In genomic region chr2:177799531-177799930, GRCh38 we compare ENCODE assay signal across 8 cellular contexts.
A peak's percentile ranks its signal among the peaks of the same experiment; 100 is the strongest.
DNase-seq lines count a peak whose midpoint lies in the region; ATAC-seq and TF ChIP-seq lines count a peak whose summit lies in the region.

No MANE protein-coding gene starts in this region.

- H3K27ac Mint-ChIP-seq in stimulated activated effector memory CD8-positive, alpha-beta T cell treated with anti-CD3 and anti-CD28 coated beads, Interleukin-12 subunit alpha, Interleukin-12 subunit beta, amount 100 ng/mL, for 72 hours = no peak overlapping the region

- DNase-seq in BJ (ENCODE audit: low read depth) = no peak
- DNase-seq in H7 = peak; percentile 28
- peak; percentile 52 for DNase-seq in OCI-M1 (lab: John Stamatoyannopoulos, UW)
- peak; percentile 17 for DNase-seq in fibroblast of the aortic adventitia (ENCODE audit: low read depth)
- DNase-seq in stimulated activated effector memory CD8-positive, alpha-beta T cell treated with anti-CD3 and anti-CD28 coated beads, Interleukin-12 subunit alpha, Interleukin-12 subunit beta, amount 100 ng/mL, for 72 hours (ENCODE audit: low spot score in 2 of 2) = no peak
- DNase-seq in SHP77 treated with DMSO at 0.1 percent for 48 hours (lab: John Stamatoyannopoulos, UW) = no peak
- no peak for DNase-seq in effector CD4-positive, alpha-beta T cell

- TF ChIP-seq CTCF in BJ (IDR thresholded peaks at IDR 0.05; ENCODE audit: insufficient read depth, low read depth, low read length) = peak; percentile 69
- peak; percentile 59 for TF ChIP-seq CTCF in fibroblast of the aortic adventitia (IDR thresholded peaks at IDR 0.05; ENCODE audit: insufficient read depth, low read length)

- H3K4me3 ChIP-seq in BJ (ENCODE audit: low read depth, low read length) (no peak overlapping the region), H7 (ENCODE audit: insufficient read depth, low read depth, low read length) (no peak overlapping the region), fibroblast of the aortic adventitia (ENCODE audit: low read depth, low read length) (no peak overlapping the region)

- no peaks in the 10 kb centered on the region for H3K36me3 Mint-ChIP-seq in stimulated activated effector memory CD8-positive, alpha-beta T cell treated with anti-CD3 and anti-CD28 coated beads, Interleukin-12 subunit alpha, Interleukin-12 subunit beta, amount 100 ng/mL, for 72 hours

- POLR2A ChIA-PET in BJ (lab: Charles Lee) = no interaction called here

- ATAC-seq in stimulated activated effector memory CD8-positive, alpha-beta T cell treated with anti-CD3 and anti-CD28 coated beads, Interleukin-12 subunit alpha, Interleukin-12 subunit beta, amount 100 ng/mL, for 72 hours = peak; percentile 47
- ATAC-seq in HG03175 (IDR thresholded peaks at IDR 0.05; ENCODE audit: unreplicated experiment) = no peak

- no peaks in the 10 kb centered on the region for H3K36me3 ChIP-seq in BJ (ENCODE audit: control insufficient read depth, insufficient read depth, low read length)
- no peaks in the 10 kb centered on the region for H3K36me3 ChIP-seq in H7 (replicated peaks; ENCODE audit: control insufficient read depth, insufficient read depth, low read length)

- CTCF ChIA-PET in BJ (lab: Yijun Ruan, JAX) = interaction anchor here (0.6 to 1.2 kb wide), 9 partner anchors 9 to 77 kb away, joined by 3 to 5 read pairs (median 4); no protein-coding TSS in a partner anchor

- no peak overlapping the region for H3K4me3 Mint-ChIP-seq in stimulated activated effector memory CD8-positive, alpha-beta T cell treated with anti-CD3 and anti-CD28 coated beads, Interleukin-12 subunit alpha, Interleukin-12 subunit beta, amount 100 ng/mL, for 72 hours

- H3K4me1 Mint-ChIP-seq in stimulated activated effector memory CD8-positive, alpha-beta T cell treated with anti-CD3 and anti-CD28 coated beads, Interleukin-12 subunit alpha, Interleukin-12 subunit beta, amount 100 ng/mL, for 72 hours = no peaks in the 10 kb centered on the region

- H3K9me3 Mint-ChIP-seq in stimulated activated effector memory CD8-positive, alpha-beta T cell treated with anti-CD3 and anti-CD28 coated beads, Interleukin-12 subunit alpha, Interleukin-12 subunit beta, amount 100 ng/mL, for 72 hours = no peaks in the 10 kb centered on the region

- no peaks in the 10 kb centered on the region for H3K27me3 ChIP-seq in BJ (ENCODE audit: control insufficient read depth, insufficient read depth, low read length)
- H3K27me3 ChIP-seq in H7 (ENCODE audit: control insufficient read depth, insufficient read depth, low read length) = no peaks in the 10 kb centered on the region

Comparison
In these comparisons a context has a peak if more than half of its experiments do, and no peak if none do; other contexts are left out.
1. DNase-seq: peak in H7 (single experiment), OCI-M1 (single experiment) and fibroblast of the aortic adventitia (single experiment); none in BJ (single experiment), stimulated activated effector memory CD8-positive, alpha-beta T cell treated with anti-CD3 and anti-CD28 coated beads, Interleukin-12 subunit alpha, Interleukin-12 subunit beta, amount 100 ng/mL, for 72 hours (0 of 2), SHP77 treated with DMSO at 0.1 percent for 48 hours (single experiment) and effector CD4-positive, alpha-beta T cell (single experiment).